8 cellular contexts compared by ENCODE assay signal in the genomic region with DNA sequence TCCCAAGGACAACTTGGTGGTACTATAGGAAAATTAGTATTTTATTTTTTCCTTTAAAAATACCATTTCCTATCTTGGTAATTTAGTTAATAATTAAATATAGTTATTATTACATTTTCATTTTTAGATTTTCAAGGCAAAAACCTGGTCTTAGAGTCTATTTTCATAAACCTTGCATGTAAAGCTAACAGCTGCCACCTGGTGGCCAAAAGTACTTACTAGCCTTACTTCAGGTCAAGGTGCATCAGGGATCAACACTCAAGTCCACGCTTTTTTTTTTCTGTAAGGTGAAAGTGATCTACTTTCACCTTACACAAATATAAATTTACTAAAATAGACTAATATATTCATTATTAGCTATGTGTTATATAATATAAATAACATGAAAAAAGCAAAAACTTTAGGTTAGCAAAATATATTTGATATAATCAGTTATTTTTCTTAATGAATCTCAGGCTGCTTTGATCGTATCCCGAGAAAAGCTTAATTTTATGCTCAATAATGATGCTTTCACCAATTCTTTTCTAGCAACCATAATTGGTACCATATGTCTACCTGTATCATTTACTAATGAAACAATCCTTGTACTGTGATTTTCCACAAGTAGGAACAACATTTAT.
A peak's percentile ranks its signal among the peaks of the same experiment; 100 is the strongest.
DNase-seq lines count a peak whose midpoint lies in the region; ATAC-seq and TF ChIP-seq lines count a peak whose summit lies in the region.

No MANE protein-coding gene starts in this region.

- no peaks in the 10 kb centered on the region for H3K9me2 ChIP-seq in HCT116 (ENCODE audit: insufficient read depth)

- POLR2A ChIA-PET in HCT116 (lab: Charles Lee) = no interaction called here

- intact Hi-C loops in HCT116 (cut with micrococcal nuclease) = loop anchor here (1.0 kb wide), 1 partner anchor 66 kb away; no protein-coding TSS in a partner anchor

- H3K36me3 Mint-ChIP-seq in immature natural killer cell = peaks cover 4 to 14% (median 9%) of the 10 kb centered on the region in 3 donors

- peak; percentile 72 for ATAC-seq in HCT116

- no peaks in the 10 kb centered on the region for H3K79me2 ChIP-seq in HCT116 (ENCODE audit: insufficient read depth, low read length)

- H3K36me3 ChIP-seq in HCT116 (ENCODE audit: control insufficient read depth in 1 of 2, insufficient read depth in 2 of 2, low read length in 2 of 2) (peaks cover 0 to 5% of the 10 kb centered on the region in 2 experiments; a peak in 1 of 4 replicates), brain microvascular endothelial cell (replicated peaks) (peaks cover 8% of the 10 kb centered on the region)

- RAD21 ChIA-PET in HCT116 (lab: Charles Lee; ENCODE audit: low non-redundant PET in 1 of 2, low total read pairs in 2 of 2, uncharacterized antibody in 2 of 2, unreplicated experiment in 2 of 2) = no interaction called here

- in situ Hi-C loops in brain microvascular endothelial cell (cut with HindIII; ENCODE audit: low pct_ligation_motif_present, low sequenced_read_pairs) = no loop called here

- no peak overlapping the region for H2AFZ ChIP-seq in HCT116 (ENCODE audit: low read depth, low read length, poor library complexity, severe bottlenecking)

- H3K4me1 Mint-ChIP-seq in immature natural killer cell = no peaks in the 10 kb centered on the region

- H3K4me3 ChIP-seq in HCT116 (replicated peaks in 1 of 2; ENCODE audit: low read depth in 1 of 2, low read length in 2 of 2) (no peak overlapping the region), brain microvascular endothelial cell (ENCODE audit: low read depth, low read length) (no peak overlapping the region)

- no peak for TF ChIP-seq POLR2A in HCT116 (IDR thresholded peaks at IDR 0.05; ENCODE audit: borderline replicate concordance, extremely low read depth, insufficient read depth, insufficient read length)

- H3K27me3 ChIP-seq in HCT116 (ENCODE audit: insufficient read depth, low read length) (no peaks in the 10 kb centered on the region), brain microvascular endothelial cell (replicated peaks) (no peaks in the 10 kb centered on the region)

- no peaks in the 10 kb centered on the region for H3K4me1 ChIP-seq in HCT116 (ENCODE audit: control insufficient read depth in 1 of 2, insufficient read depth in 2 of 2, low read length in 2 of 2)

- no TSS peak for BruUV-seq in HCT116 (replicated peaks; lab: Mats Ljungman, UMichigan)

- DNase-seq in DMS153 treated with DMSO at 0.1 percent for 48 hours (lab: John Stamatoyannopoulos, UW; ENCODE audit: unreplicated experiment) (peak; percentile 74), HCT116 (ENCODE audit: low read depth, low spot score) (peak; percentile 69), NCI-H2081 (lab: John Stamatoyannopoulos, UW) (peak; percentile 66 to 69), UCSD-AML1 (lab: John Stamatoyannopoulos, UW; ENCODE audit: unreplicated experiment) (peak; percentile 42), brain microvascular endothelial cell (peak; percentile 80), immature natural killer cell (peak; percentile 39 to 55 (median 46)), GOT3 (lab: John Stamatoyannopoulos, UW) (no peak)
- DNase-seq in stimulated activated CD4-positive, alpha-beta T cell treated with anti-CD3 and anti-CD28 coated beads, Interleukin-12 subunit alpha, Interleukin-12 subunit beta, amount 100 ng/mL, for 48 hours (ENCODE audit: low read depth in 2 of 3, low spot score in 1 of 3) = peak; percentile 36 to 71 (median 58)

- no peak overlapping the region for H3K4me3 Mint-ChIP-seq in immature natural killer cell

- TF ChIP-seq CTCF in HCT116 (IDR thresholded peaks at IDR 0.05 in 2 of 3, conservative IDR thresholded peaks at IDR 0.05 in 1 of 3; ENCODE audit: borderline replicate concordance in 1 of 3, insufficient read depth in 1 of 3, low read depth in 2 of 3, low read length in 2 of 3) (peak; percentile 53 to 82 (median 58); a peak in 5 of 6 replicates), brain microvascular endothelial cell (IDR thresholded peaks at IDR 0.05; ENCODE audit: low read depth, low read length, missing control alignments) (peak; percentile 83)

- H4K20me1 ChIP-seq in HCT116 (ENCODE audit: insufficient read depth) = no peaks in the 10 kb centered on the region

- H3K4me2 ChIP-seq in HCT116 (ENCODE audit: low read length) = no peak overlapping the region

- H3K27ac ChIP-seq in HCT116 (ENCODE audit: low read depth, low read length) (no peak overlapping the region), brain microvascular endothelial cell (no peak overlapping the region)

- no peaks in the 10 kb centered on the region for H3K9me3 ChIP-seq in HCT116 (ENCODE audit: control insufficient read depth in 1 of 2, insufficient read depth in 1 of 2, low read depth in 1 of 2, low read length in 2 of 2)

- no peaks in the 10 kb centered on the region for H3K27me3 Mint-ChIP-seq in immature natural killer cell (ENCODE audit: low read depth in 3 of 3)

- H3K9ac ChIP-seq in HCT116 (ENCODE audit: low read length) = no peak overlapping the region

- peak; percentile 63 for TF ChIP-seq RAD21 in HCT116 (IDR thresholded peaks at IDR 0.05; ENCODE audit: low read depth)

- H3K27ac Mint-ChIP-seq in immature natural killer cell = no peak overlapping the region

- no peaks in the 10 kb centered on the region for H3K9me3 Mint-ChIP-seq in immature natural killer cell

- CTCF ChIA-PET in HCT116 (lab: Charles Lee) = interaction anchor here (0.9 to 2.8 kb wide), 13 partner anchors 9 to 63 kb away, joined by 3 to 19 read pairs (median 5); partner anchors contain the start of genes PIGN and RELCH

TF ChIP-seq in HCT116, 20 proteins besides CTCF, POLR2A, EP300 and RAD21:
- TF ChIP-seq EGR1 (IDR thresholded peaks at IDR 0.05; ENCODE audit: low read depth) (no peak), EZH2 (IDR thresholded peaks at IDR 0.05) (no peak), CEBPB (IDR thresholded peaks at IDR 0.05; ENCODE audit: low read depth) (no peak), POLR2AphosphoS5 (IDR thresholded peaks at IDR 0.05; ENCODE audit: low read depth, low read length) (no peak), JUND (IDR thresholded peaks at IDR 0.05) (no peak), ZFX (IDR thresholded peaks at IDR 0.05) (no peak), SRF (IDR thresholded peaks at IDR 0.05; ENCODE audit: low read depth) (no peak), SIN3A (IDR thresholded peaks at IDR 0.05; ENCODE audit: low read depth) (no peak), FOSL1 (IDR thresholded peaks at IDR 0.05; ENCODE audit: low read depth) (no peak), CBX3 (IDR thresholded peaks at IDR 0.05; ENCODE audit: low read depth) (no peak), TCF7L2 (IDR thresholded peaks at IDR 0.05; ENCODE audit: borderline replicate concordance, extremely low read depth, insufficient read depth, insufficient read length) (no peak), ZNF274 (IDR thresholded peaks at IDR 0.05; ENCODE audit: low read depth, low read length) (no peak), YY1 (IDR thresholded peaks at IDR 0.05; ENCODE audit: extremely low read depth, insufficient replicate concordance, low read depth, low read length) (no peak)
- TF ChIP-seq, protein P1, sequence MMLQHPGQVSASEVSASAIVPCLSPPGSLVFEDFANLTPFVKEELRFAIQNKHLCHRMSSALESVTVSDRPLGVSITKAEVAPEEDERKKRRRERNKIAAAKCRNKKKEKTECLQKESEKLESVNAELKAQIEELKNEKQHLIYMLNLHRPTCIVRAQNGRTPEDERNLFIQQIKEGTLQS (IDR thresholded peaks at IDR 0.05) = no peak
- TF ChIP-seq, protein P2, sequence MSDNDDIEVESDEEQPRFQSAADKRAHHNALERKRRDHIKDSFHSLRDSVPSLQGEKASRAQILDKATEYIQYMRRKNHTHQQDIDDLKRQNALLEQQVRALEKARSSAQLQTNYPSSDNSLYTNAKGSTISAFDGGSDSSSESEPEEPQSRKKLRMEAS (IDR thresholded peaks at IDR 0.05) = no peak
- TF ChIP-seq, protein P3, sequence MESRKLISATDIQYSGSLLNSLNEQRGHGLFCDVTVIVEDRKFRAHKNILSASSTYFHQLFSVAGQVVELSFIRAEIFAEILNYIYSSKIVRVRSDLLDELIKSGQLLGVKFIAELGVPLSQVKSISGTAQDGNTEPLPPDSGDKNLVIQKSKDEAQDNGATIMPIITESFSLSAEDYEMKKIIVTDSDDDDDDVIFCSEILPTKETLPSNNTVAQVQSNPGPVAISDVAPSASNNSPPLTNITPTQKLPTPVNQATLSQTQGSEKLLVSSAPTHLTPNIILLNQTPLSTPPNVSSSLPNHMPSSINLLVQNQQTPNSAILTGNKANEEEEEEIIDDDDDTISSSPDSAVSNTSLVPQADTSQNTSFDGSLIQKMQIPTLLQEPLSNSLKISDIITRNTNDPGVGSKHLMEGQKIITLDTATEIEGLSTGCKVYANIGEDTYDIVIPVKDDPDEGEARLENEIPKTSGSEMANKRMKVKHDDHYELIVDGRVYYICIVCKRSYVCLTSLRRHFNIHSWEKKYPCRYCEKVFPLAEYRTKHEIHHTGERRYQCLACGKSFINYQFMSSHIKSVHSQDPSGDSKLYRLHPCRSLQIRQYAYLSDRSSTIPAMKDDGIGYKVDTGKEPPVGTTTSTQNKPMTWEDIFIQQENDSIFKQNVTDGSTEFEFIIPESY (IDR thresholded peaks at IDR 0.05; ENCODE audit: extremely low read depth, insufficient replicate concordance, low read length) = no peak
